Comparison of ENCODE assay signal across 23 cellular contexts in genomic region chr16:373848-374615, GRCh38.
"Had no signal": no experiment of that assay in that cellular context is flagged by ENCODE, and none has a peak within 500 bp of the region (broad histone marks: within the 10 kb centered on the region; RNA-seq: fewer than 3 reads in every experiment).

No MANE protein-coding gene starts in this region.

- H3K36me3 ChIP-seq: ovary had no signal

- DNase-seq: activated CD4-positive, alpha-beta T cell treated with anti-CD3 and anti-CD28 coated beads for 4 hours; activated CD4-positive, alpha-beta T cell treated with anti-CD3 and anti-CD28 coated beads, Interleukin-2, amount 50 U/mL, for 4 hours; activated CD8-positive, alpha-beta memory T cell treated with anti-CD3 and anti-CD28 coated beads, Interleukin-2, amount 50 U/mL, for 4 hours; activated gamma-delta T cell treated with Interleukin-2 at 50 U/mL for 16 hours; activated naive CD4-positive, alpha-beta T cell treated with anti-CD3 and anti-CD28 coated beads, Interleukin-2, amount 50 U/mL, for 16 hours; activated T-cell treated with anti-CD3 and anti-CD28 coated beads, Interleukin-2, amount 50 U/mL, for 1 hour; brain microvascular endothelial cell; endodermal cell; esophagus squamous epithelium; left ventricle myocardium inferior; mammary epithelial cell; psoas muscle; stimulated activated naive CD4-positive, alpha-beta T cell; tibial artery; upper lobe of right lung had no signal

- H3K27me3 ChIP-seq: ascending aorta, brain microvascular endothelial cell, esophagus squamous epithelium, ovary, suprapubic skin, tibial artery, upper lobe of right lung had no signal

- H3K27ac ChIP-seq: ascending aorta, brain microvascular endothelial cell, epithelial cell of prostate, esophagus squamous epithelium, left ventricle myocardium inferior, neutrophil, ovary, psoas muscle, suprapubic skin, tibial artery, upper lobe of right lung had no signal

- FAIRE-seq: frontal cortex had no signal

- ATAC-seq: psoas muscle, upper lobe of right lung had no signal

- H3K4me3 Mint-ChIP-seq: dendritic cell treated with granulocyte-macrophage colony-stimulating factor and Interleukin-4, amounts not matched to agents 40 ng/mL and 50 ng/mL, for 4 days; endodermal cell had no signal

- H3K9me3 ChIP-seq: ascending aorta, esophagus squamous epithelium, left ventricle myocardium inferior, neutrophil, ovary, psoas muscle, suprapubic skin, tibial artery, upper lobe of right lung had no signal

- H3K27ac Mint-ChIP-seq: nephron had no signal

- H3K27me3 Mint-ChIP-seq: dendritic cell treated with granulocyte-macrophage colony-stimulating factor and Interleukin-4, amounts not matched to agents 40 ng/mL and 50 ng/mL, for 4 days had no signal

- H3K9me3 Mint-ChIP-seq: dendritic cell treated with granulocyte-macrophage colony-stimulating factor and Interleukin-4, amounts not matched to agents 40 ng/mL and 50 ng/mL, for 4 days; endodermal cell; nephron had no signal

- H3K4me3 ChIP-seq: ascending aorta, esophagus squamous epithelium, left ventricle myocardium inferior, ovary, psoas muscle, suprapubic skin, tibial artery, upper lobe of right lung had no signal
